Comparison of ENCODE assay signal across 2 cellular contexts in genomic region chr19:35059006-35059798, GRCh38.
TF ChIP-seq lines count a peak whose summit lies in the region.

No MANE protein-coding gene starts in this region.

TF ChIP-seq in GM23338, 12 proteins besides CTCF, POLR2A, EP300 and RAD21:
- no peak for TF ChIP-seq ZNF114 (CRISPR knock-in tag; IDR thresholded peaks at IDR 0.05)
- TF ChIP-seq, protein P1, sequence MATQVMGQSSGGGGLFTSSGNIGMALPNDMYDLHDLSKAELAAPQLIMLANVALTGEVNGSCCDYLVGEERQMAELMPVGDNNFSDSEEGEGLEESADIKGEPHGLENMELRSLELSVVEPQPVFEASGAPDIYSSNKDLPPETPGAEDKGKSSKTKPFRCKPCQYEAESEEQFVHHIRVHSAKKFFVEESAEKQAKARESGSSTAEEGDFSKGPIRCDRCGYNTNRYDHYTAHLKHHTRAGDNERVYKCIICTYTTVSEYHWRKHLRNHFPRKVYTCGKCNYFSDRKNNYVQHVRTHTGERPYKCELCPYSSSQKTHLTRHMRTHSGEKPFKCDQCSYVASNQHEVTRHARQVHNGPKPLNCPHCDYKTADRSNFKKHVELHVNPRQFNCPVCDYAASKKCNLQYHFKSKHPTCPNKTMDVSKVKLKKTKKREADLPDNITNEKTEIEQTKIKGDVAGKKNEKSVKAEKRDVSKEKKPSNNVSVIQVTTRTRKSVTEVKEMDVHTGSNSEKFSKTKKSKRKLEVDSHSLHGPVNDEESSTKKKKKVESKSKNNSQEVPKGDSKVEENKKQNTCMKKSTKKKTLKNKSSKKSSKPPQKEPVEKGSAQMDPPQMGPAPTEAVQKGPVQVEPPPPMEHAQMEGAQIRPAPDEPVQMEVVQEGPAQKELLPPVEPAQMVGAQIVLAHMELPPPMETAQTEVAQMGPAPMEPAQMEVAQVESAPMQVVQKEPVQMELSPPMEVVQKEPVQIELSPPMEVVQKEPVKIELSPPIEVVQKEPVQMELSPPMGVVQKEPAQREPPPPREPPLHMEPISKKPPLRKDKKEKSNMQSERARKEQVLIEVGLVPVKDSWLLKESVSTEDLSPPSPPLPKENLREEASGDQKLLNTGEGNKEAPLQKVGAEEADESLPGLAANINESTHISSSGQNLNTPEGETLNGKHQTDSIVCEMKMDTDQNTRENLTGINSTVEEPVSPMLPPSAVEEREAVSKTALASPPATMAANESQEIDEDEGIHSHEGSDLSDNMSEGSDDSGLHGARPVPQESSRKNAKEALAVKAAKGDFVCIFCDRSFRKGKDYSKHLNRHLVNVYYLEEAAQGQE (IDR thresholded peaks at IDR 0.05; ENCODE audit: unreplicated experiment) = no peak
- TF ChIP-seq CREB1 (CRISPR knock-in tag; IDR thresholded peaks at IDR 0.05; ENCODE audit: low read depth) = no peak
- no peak for TF ChIP-seq ETS1 (IDR thresholded peaks at IDR 0.05)
- TF ChIP-seq ZNF331 (CRISPR knock-in tag; IDR thresholded peaks at IDR 0.05; ENCODE audit: low read depth) = no peak
- TF ChIP-seq EZH2phosphoT487 (IDR thresholded peaks at IDR 0.05; ENCODE audit: unreplicated experiment) = no peak
- TF ChIP-seq EZH2 (IDR thresholded peaks at IDR 0.05; ENCODE audit: low read depth, unreplicated experiment) = no peak
- TF ChIP-seq POLR2AphosphoS5 (IDR thresholded peaks at IDR 0.05; ENCODE audit: low read depth) = no peak
- no peak for TF ChIP-seq NANOG (IDR thresholded peaks at IDR 0.05; ENCODE audit: borderline replicate concordance)
- TF ChIP-seq, protein P2, sequence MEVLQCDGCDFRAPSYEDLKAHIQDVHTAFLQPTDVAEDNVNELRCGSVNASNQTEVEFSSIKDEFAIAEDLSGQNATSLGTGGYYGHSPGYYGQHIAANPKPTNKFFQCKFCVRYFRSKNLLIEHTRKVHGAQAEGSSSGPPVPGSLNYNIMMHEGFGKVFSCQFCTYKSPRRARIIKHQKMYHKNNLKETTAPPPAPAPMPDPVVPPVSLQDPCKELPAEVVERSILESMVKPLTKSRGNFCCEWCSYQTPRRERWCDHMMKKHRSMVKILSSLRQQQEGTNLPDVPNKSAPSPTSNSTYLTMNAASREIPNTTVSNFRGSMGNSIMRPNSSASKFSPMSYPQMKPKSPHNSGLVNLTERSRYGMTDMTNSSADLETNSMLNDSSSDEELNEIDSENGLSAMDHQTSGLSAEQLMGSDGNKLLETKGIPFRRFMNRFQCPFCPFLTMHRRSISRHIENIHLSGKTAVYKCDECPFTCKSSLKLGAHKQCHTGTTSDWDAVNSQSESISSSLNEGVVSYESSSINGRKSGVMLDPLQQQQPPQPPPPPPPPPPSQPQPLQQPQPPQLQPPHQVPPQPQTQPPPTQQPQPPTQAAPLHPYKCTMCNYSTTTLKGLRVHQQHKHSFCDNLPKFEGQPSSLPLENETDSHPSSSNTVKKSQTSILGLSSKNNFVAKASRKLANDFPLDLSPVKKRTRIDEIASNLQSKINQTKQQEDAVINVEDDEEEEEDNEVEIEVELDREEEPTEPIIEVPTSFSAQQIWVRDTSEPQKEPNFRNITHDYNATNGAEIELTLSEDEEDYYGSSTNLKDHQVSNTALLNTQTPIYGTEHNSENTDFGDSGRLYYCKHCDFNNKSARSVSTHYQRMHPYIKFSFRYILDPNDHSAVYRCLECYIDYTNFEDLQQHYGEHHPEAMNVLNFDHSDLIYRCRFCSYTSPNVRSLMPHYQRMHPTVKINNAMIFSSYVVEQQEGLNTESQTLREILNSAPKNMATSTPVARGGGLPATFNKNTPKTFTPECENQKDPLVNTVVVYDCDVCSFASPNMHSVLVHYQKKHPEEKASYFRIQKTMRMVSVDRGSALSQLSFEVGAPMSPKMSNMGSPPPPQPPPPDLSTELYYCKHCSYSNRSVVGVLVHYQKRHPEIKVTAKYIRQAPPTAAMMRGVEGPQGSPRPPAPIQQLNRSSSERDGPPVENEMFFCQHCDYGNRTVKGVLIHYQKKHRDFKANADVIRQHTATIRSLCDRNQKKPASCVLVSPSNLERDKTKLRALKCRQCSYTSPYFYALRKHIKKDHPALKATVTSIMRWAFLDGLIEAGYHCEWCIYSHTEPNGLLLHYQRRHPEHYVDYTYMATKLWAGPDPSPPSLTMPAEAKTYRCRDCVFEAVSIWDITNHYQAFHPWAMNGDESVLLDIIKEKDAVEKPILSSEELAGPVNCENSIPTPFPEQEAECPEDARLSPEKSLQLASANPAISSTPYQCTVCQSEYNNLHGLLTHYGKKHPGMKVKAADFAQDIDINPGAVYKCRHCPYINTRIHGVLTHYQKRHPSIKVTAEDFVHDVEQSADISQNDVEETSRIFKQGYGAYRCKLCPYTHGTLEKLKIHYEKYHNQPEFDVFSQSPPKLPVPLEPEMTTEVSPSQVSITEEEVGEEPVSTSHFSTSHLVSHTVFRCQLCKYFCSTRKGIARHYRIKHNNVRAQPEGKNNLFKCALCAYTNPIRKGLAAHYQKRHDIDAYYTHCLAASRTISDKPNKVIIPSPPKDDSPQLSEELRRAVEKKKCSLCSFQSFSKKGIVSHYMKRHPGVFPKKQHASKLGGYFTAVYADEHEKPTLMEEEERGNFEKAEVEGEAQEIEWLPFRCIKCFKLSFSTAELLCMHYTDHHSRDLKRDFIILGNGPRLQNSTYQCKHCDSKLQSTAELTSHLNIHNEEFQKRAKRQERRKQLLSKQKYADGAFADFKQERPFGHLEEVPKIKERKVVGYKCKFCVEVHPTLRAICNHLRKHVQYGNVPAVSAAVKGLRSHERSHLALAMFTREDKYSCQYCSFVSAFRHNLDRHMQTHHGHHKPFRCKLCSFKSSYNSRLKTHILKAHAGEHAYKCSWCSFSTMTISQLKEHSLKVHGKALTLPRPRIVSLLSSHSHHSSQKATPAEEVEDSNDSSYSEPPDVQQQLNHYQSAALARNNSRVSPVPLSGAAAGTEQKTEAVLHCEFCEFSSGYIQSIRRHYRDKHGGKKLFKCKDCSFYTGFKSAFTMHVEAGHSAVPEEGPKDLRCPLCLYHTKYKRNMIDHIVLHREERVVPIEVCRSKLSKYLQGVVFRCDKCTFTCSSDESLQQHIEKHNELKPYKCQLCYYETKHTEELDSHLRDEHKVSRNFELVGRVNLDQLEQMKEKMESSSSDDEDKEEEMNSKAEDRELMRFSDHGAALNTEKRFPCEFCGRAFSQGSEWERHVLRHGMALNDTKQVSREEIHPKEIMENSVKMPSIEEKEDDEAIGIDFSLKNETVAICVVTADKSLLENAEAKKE (CRISPR knock-in tag; IDR thresholded peaks at IDR 0.05) = no peak
- no peak for TF ChIP-seq STAT1 (IDR thresholded peaks at IDR 0.05; ENCODE audit: unreplicated experiment)
- TF ChIP-seq JUNB (IDR thresholded peaks at IDR 0.05; ENCODE audit: unreplicated experiment) = no peak

TF ChIP-seq in endothelial cell of umbilical vein, 7 proteins besides CTCF, POLR2A, EP300 and RAD21:
- TF ChIP-seq MAX (IDR thresholded peaks at IDR 0.05; ENCODE audit: insufficient read depth, insufficient read length) (no peak), FOS (IDR thresholded peaks at IDR 0.05; ENCODE audit: borderline replicate concordance, insufficient read depth, low read length) (no peak), MYC (IDR thresholded peaks at IDR 0.05; ENCODE audit: low read depth, low read length) (no peak), JUN (IDR thresholded peaks at IDR 0.05; ENCODE audit: borderline replicate concordance, insufficient read depth, insufficient read length, low read depth) (no peak), GATA2 (IDR thresholded peaks at IDR 0.05; ENCODE audit: insufficient read depth, insufficient read length, low read depth, low read length) (no peak), EZH2 (IDR thresholded peaks at IDR 0.05; ENCODE audit: borderline replicate concordance, low read depth, low read length, severe bottlenecking) (no peak), POLR2AphosphoS5 (IDR thresholded peaks at IDR 0.05; ENCODE audit: insufficient read depth, low read depth, low read length) (no peak)
